In genomic region chr1:42044346-42044745, GRCh38 we compare ENCODE assay signal across 28 cellular contexts.
"Had no signal": no experiment of that assay in that cellular context is flagged by ENCODE, and none has a peak within 500 bp of the region (broad histone marks: within the 10 kb centered on the region; RNA-seq: fewer than 3 reads in every experiment).

No MANE protein-coding gene starts in this region.

- H3K4me1 ChIP-seq: neural progenitor cell, parathyroid adenoma, psoas muscle, spleen, suprapubic skin, testis, tibial artery, upper lobe of right lung, uterus had no signal

- DNase-seq: natural killer cell; occipital lobe; ovary; posterior cingulate gyrus; psoas muscle; right cardiac atrium; spleen; stimulated activated CD4-positive, alpha-beta T cell treated with anti-CD3 and anti-CD28 coated beads, Interleukin-12 subunit alpha, Interleukin-12 subunit beta, amount 100 ng/mL, for 4 hours; stimulated activated CD4-positive, alpha-beta T cell treated with anti-CD3 and anti-CD28 coated beads, Interleukin-1b, Interleukin-23, amount 100 ng/mL, for 48 hours; stimulated activated CD4-positive, alpha-beta T cell treated with anti-CD3 and anti-CD28 coated beads, Interleukin-4, amount 100 ng/mL, for 1 hour; stimulated activated CD4-positive, alpha-beta T cell treated with anti-CD3 and anti-CD28 coated beads, Interleukin-4, amount 100 ng/mL, for 4 hours; stimulated activated CD8-positive, alpha-beta memory T cell treated with anti-CD3 and anti-CD28 coated beads, Interleukin-4, amount 100 ng/mL, for 48 hours; stimulated activated naive CD4-positive, alpha-beta T cell; stimulated activated naive CD8-positive, alpha-beta T cell treated with anti-CD3 and anti-CD28 coated beads, Interleukin-15, amount 100 ng/mL, for 72 hours; stimulated activated naive CD8-positive, alpha-beta T cell treated with anti-CD3 and anti-CD28 coated beads, Interleukin-15, Interleukin-2, amounts not matched to agents 100 U/mL and 50 U/mL, for 24 hours; substantia nigra; testis; tibial artery; transverse colon; upper lobe of right lung; uterus had no signal

- H3K36me3 ChIP-seq: neural progenitor cell, ovary, spleen, suprapubic skin, tibial artery, transverse colon, upper lobe of right lung, uterus had no signal

- H3K27me3 ChIP-seq: ovary, testis, tibial artery, transverse colon, upper lobe of right lung, uterus had no signal

- H3K9me3 ChIP-seq: ovary, psoas muscle, spleen, suprapubic skin, testis, tibial artery, transverse colon, upper lobe of right lung, uterus had no signal

- H3K4me2 ChIP-seq: neural progenitor cell, smooth muscle cell had no signal

- H3K27ac ChIP-seq: neural progenitor cell, ovary, parathyroid adenoma, psoas muscle, skin epidermis, spleen, suprapubic skin, testis, tibial artery, upper lobe of right lung, uterus had no signal

- H3K4me3 ChIP-seq: neural progenitor cell, ovary, psoas muscle, skin epidermis, smooth muscle cell, spleen, suprapubic skin, testis, tibial artery, transverse colon, upper lobe of right lung, uterus had no signal

- H3K9ac ChIP-seq: neural progenitor cell, parathyroid adenoma had no signal

- H2AFZ ChIP-seq: neural progenitor cell, parathyroid adenoma had no signal

- H3K79me2 ChIP-seq: parathyroid adenoma had no signal

- ATAC-seq: natural killer cell; psoas muscle; right cardiac atrium; sciatic nerve; stimulated activated memory B cell treated with anti-CD40 and anti-IgM and Interleukin-4, amounts not matched to agents 10 μg/mL and 1 μg/mL and 100 μg/mL, for 72 hours; stimulated activated naive CD8-positive, alpha-beta T cell treated with anti-CD3 and anti-CD28 coated beads, Interleukin-15, amount 100 ng/mL, for 72 hours; stimulated activated naive CD8-positive, alpha-beta T cell treated with anti-CD3 and anti-CD28 coated beads, Interleukin-15, Interleukin-2, amounts not matched to agents 100 U/mL and 50 U/mL, for 24 hours; upper lobe of right lung had no signal
